ENCODE assay signal across 14 cellular contexts in the genomic region with DNA sequence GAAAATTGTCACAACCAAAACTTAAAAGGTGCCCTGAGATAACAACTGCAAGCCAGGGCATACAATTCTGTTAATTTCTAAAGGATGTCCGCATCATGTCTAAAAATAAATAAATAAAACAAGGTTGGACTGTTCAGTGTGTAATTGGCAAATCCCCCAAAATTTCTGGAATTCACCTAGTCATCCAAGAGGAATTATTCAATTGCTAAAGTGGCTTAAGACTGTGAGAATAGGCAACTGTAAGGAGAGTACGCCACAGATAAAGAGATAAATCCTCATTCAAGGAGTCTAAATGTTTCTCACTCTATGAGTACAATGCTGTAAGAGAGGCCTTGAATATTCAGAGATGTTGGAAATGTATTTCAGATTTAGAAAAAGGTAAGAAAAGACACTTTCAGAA. TPM values are rescaled to one million over a fixed set of nuclear protein-coding genes. Genes with fewer than 3 reads are reported as not detected.
DNase-seq lines count a peak whose midpoint lies in the region; ATAC-seq and TF ChIP-seq lines count a peak whose summit lies in the region.
"Had no signal": no experiment of that assay in that cellular context is flagged by ENCODE, and none has a peak within 500 bp of the region (broad histone marks: within the 10 kb centered on the region; RNA-seq: fewer than 3 reads in every experiment).

No MANE protein-coding gene starts in this region.

- H3K36me3 ChIP-seq in breast epithelium: no peaks in the 10 kb centered on the region
- H3K36me3 ChIP-seq: Peyer's patch had no signal

- no peak for TF ChIP-seq CTCF in MCF 10A (IDR thresholded peaks at IDR 0.05; ENCODE audit: unreplicated experiment)
- TF ChIP-seq CTCF in breast epithelium (IDR thresholded peaks at IDR 0.05): no peak
- TF ChIP-seq CTCF in activated B cell treated with CpG ODN at 0.5 μM for 24 hours (IDR thresholded peaks at IDR 0.05): no peak
- TF ChIP-seq CTCF in fibroblast of the aortic adventitia (IDR thresholded peaks at IDR 0.05; ENCODE audit: insufficient read depth, low read length): no peak

- H3K9me3 ChIP-seq in breast epithelium: no peaks in the 10 kb centered on the region
- H3K9me3 ChIP-seq: Peyer's patch had no signal

- no peaks in the 10 kb centered on the region for H3K36me3 Mint-ChIP-seq in MCF 10A (ENCODE audit: insufficient read depth, unreplicated experiment)
- peaks cover 69% of the 10 kb centered on the region for H3K36me3 Mint-ChIP-seq in activated B cell treated with CpG ODN at 0.5 μM for 24 hours (ENCODE audit: low read depth)
- no peaks in the 10 kb centered on the region for H3K36me3 Mint-ChIP-seq in activated CD8-positive, alpha-beta T cell treated with anti-CD3 and anti-CD28 coated beads, Interleukin-2, amount 10 ng/mL, durations not matched to agents 7 days and 5 days (ENCODE audit: low read depth)

- TF ChIP-seq POLR2A in breast epithelium (IDR thresholded peaks at IDR 0.05): no peak

- POLR2A ChIA-PET in MCF 10A (lab: Yijun Ruan, JAX): no interaction called here
- POLR2A ChIA-PET in activated B cell treated with CpG ODN at 0.5 μM for 24 hours (lab: Charles Lee): interaction anchor here (0.6 kb wide), 1 partner anchor 9 kb away, joined by 5 read pairs; no protein-coding TSS in a partner anchor
- POLR2A ChIA-PET in activated CD8-positive, alpha-beta T cell treated with anti-CD3 and anti-CD28 coated beads, Interleukin-2, amount 10 ng/mL, durations not matched to agents 7 days and 5 days (lab: Charles Lee): no interaction called here

- H3K27ac ChIP-seq in breast epithelium: no peak overlapping the region
- H3K27ac ChIP-seq: Peyer's patch had no signal

- ATAC-seq in activated B cell treated with CpG ODN at 0.5 μM for 24 hours (ENCODE audit: low read depth) (no peak), GM21528 (IDR thresholded peaks at IDR 0.05; ENCODE audit: low FRiP score, unreplicated experiment) (no peak)
- ATAC-seq in activated CD8-positive, alpha-beta T cell treated with anti-CD3 and anti-CD28 coated beads, Interleukin-2, amount 10 ng/mL, durations not matched to agents 7 days and 5 days: no peak

- CTCF ChIA-PET in MCF 10A (lab: Yijun Ruan, JAX) (no interaction called here), activated B cell treated with CpG ODN at 0.5 μM for 24 hours (lab: Charles Lee) (no interaction called here)
- CTCF ChIA-PET in activated CD8-positive, alpha-beta T cell treated with anti-CD3 and anti-CD28 coated beads, Interleukin-2, amount 10 ng/mL, durations not matched to agents 7 days and 5 days (lab: Charles Lee): no interaction called here

- no peaks in the 10 kb centered on the region for H3K4me1 ChIP-seq in breast epithelium
- H3K4me1 ChIP-seq: Peyer's patch had no signal

- no peaks in the 10 kb centered on the region for H3K27me3 ChIP-seq in breast epithelium
- H3K27me3 ChIP-seq: Peyer's patch had no signal

- H3K4me1 Mint-ChIP-seq in MCF 10A (ENCODE audit: insufficient read depth, unreplicated experiment): no peaks in the 10 kb centered on the region
- H3K4me1 Mint-ChIP-seq in activated B cell treated with CpG ODN at 0.5 μM for 24 hours: peaks cover 92% of the 10 kb centered on the region
- H3K4me1 Mint-ChIP-seq in activated CD8-positive, alpha-beta T cell treated with anti-CD3 and anti-CD28 coated beads, Interleukin-2, amount 10 ng/mL, durations not matched to agents 7 days and 5 days (ENCODE audit: low read depth): peaks cover 6% of the 10 kb centered on the region

- intact Hi-C loops in MCF 10A (cut with micrococcal nuclease) (no loop called here), breast epithelium (cut with DNase I; ENCODE audit: low total_unique reads) (no loop called here), activated B cell treated with CpG ODN at 0.5 μM for 24 hours (cut with micrococcal nuclease) (no loop called here)

- no TSS peak for BruUV-seq in MCF 10A (replicated peaks; lab: Mats Ljungman, UMichigan)

- H3K4me3 ChIP-seq in breast epithelium (no peak overlapping the region), fibroblast of the aortic adventitia (ENCODE audit: low read depth, low read length) (no peak overlapping the region)
- H3K4me3 ChIP-seq: Peyer's patch had no signal

- no peak overlapping the region for H3K4me3 Mint-ChIP-seq in MCF 10A (ENCODE audit: unreplicated experiment)
- no peak overlapping the region for H3K4me3 Mint-ChIP-seq in activated B cell treated with CpG ODN at 0.5 μM for 24 hours
- no peak overlapping the region for H3K4me3 Mint-ChIP-seq in activated CD8-positive, alpha-beta T cell treated with anti-CD3 and anti-CD28 coated beads, Interleukin-2, amount 10 ng/mL, durations not matched to agents 7 days and 5 days

- H3K27ac Mint-ChIP-seq in MCF 10A (ENCODE audit: low read depth, unreplicated experiment): no peak overlapping the region
- H3K27ac Mint-ChIP-seq in activated B cell treated with CpG ODN at 0.5 μM for 24 hours: peak overlapping the region; percentile 67
- no peak overlapping the region for H3K27ac Mint-ChIP-seq in activated CD8-positive, alpha-beta T cell treated with anti-CD3 and anti-CD28 coated beads, Interleukin-2, amount 10 ng/mL, durations not matched to agents 7 days and 5 days

- peak; percentile 18 for DNase-seq in MCF 10A (ENCODE audit: unreplicated experiment)
- no peak for DNase-seq in breast epithelium (ENCODE audit: low spot score in 2 of 2)
- DNase-seq in activated B cell treated with CpG ODN at 0.5 μM for 24 hours: no peak
- DNase-seq in fibroblast of the aortic adventitia (ENCODE audit: low read depth): peak; percentile 44
- no peak for DNase-seq in HuH-7.5 (ENCODE audit: low spot score)
- DNase-seq in activated CD8-positive, alpha-beta T cell treated with anti-CD3 and anti-CD28 coated beads, Interleukin-2, amount 10 ng/mL, durations not matched to agents 7 days and 5 days: no peak
- no peak for DNase-seq in superior temporal gyrus (ENCODE audit: extremely low spot score)
- DNase-seq: 8988T; NCI-H1048; Peyer's patch; stimulated activated naive CD4-positive, alpha-beta T cell treated with Interleukin-2 at 50 U/mL for 16 hours; trophoblast cell had no signal

- H3K27me3 Mint-ChIP-seq in MCF 10A (ENCODE audit: insufficient read depth, unreplicated experiment) (peaks cover 11% of the 10 kb centered on the region), activated B cell treated with CpG ODN at 0.5 μM for 24 hours (no peaks in the 10 kb centered on the region)
- H3K27me3 Mint-ChIP-seq in activated CD8-positive, alpha-beta T cell treated with anti-CD3 and anti-CD28 coated beads, Interleukin-2, amount 10 ng/mL, durations not matched to agents 7 days and 5 days (ENCODE audit: low read depth): peaks cover 3% of the 10 kb centered on the region

- no peaks in the 10 kb centered on the region for H3K9me3 Mint-ChIP-seq in MCF 10A (ENCODE audit: unreplicated experiment)
- no peaks in the 10 kb centered on the region for H3K9me3 Mint-ChIP-seq in activated B cell treated with CpG ODN at 0.5 μM for 24 hours
- H3K9me3 Mint-ChIP-seq in activated CD8-positive, alpha-beta T cell treated with anti-CD3 and anti-CD28 coated beads, Interleukin-2, amount 10 ng/mL, durations not matched to agents 7 days and 5 days (ENCODE audit: insufficient read depth): no peaks in the 10 kb centered on the region

RNA-seq across cellular contexts. Expression of a gene that starts 37.2 kb away (rescaled TPM):
- not detected in 2 replicates for total RNA-seq in MCF 10A (2022)
- 10 to 100 TPM in 2 of 3 donors, 1 to 10 TPM in 1; 9.8 to 26.9 (median 14.2) TPM for total RNA-seq in breast epithelium
- 156 and 157 TPM in 2 replicates for total RNA-seq in activated B cell treated with CpG ODN at 0.5 μM for 24 hours
- 2.0 TPM in 1 of 2 replicates, not detected in the other for total RNA-seq in fibroblast of the aortic adventitia (ENCODE audit: low replicate concordance)
- total RNA-seq in activated CD8-positive, alpha-beta T cell treated with anti-CD3 and anti-CD28 coated beads, Interleukin-2, amount 10 ng/mL, durations not matched to agents 7 days and 5 days: 1 to 10 TPM; 6.2 to 6.8 TPM
- total RNA-seq: lung microvascular endothelial cell had no signal

Comparison
In these comparisons a context has a peak if more than half of its experiments do, and no peak if none do; other contexts are left out.
1. DNase-seq: peak in MCF 10A (single experiment) and fibroblast of the aortic adventitia (single experiment); none in breast epithelium (0 of 2), activated B cell treated with CpG ODN at 0.5 μM for 24 hours (single experiment), HuH-7.5 (single experiment), activated CD8-positive, alpha-beta T cell treated with anti-CD3 and anti-CD28 coated beads, Interleukin-2, amount 10 ng/mL, durations not matched to agents 7 days and 5 days (single experiment) and superior temporal gyrus (single experiment).